In the genomic region with DNA sequence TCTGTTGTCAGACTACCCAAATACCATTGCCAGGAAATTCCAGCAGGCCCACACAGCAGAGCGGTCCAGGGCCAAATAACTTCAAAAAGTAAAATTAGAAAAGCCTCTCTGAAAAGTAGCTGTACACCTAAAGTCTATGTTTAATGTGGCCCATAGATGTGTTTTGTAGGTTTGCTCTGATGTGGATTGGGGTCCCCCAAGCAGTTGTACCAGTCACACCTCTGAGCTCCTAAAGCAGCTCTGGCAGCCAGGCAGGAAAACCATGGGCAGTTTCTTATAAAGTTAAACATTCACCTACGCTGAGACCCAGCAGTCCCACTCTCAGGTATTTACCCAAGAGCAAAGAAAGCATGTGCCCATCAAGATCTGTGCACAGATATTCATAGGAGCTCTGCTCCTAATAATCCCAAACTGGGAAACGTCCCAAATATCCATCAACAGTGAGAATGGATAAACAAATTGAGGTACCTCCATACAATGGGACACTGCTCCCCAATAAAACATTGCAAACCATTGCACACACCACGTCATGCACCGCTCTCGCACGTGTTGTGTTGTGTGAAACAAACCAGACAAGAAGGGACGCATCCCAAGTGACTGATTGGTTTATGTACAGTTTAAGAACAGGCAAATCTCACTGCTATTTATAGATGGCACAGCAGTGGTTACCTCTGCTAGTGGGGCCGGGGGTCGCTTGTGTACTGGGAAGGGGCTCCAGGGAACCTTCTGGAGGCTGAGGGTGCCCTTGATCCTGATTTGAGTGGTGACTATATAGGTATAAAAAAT, we compare ENCODE assay signal across 8 cellular contexts. TPM values are rescaled to one million over a fixed set of nuclear protein-coding genes. Genes with fewer than 3 reads are reported as not detected.
A peak's percentile ranks its signal among the peaks of the same experiment; 100 is the strongest.
DNase-seq lines count a peak whose midpoint lies in the region; ATAC-seq and TF ChIP-seq lines count a peak whose summit lies in the region.

No MANE protein-coding gene starts in this region.

- H3K9me3 ChIP-seq in NT2/D1 (ENCODE audit: insufficient read depth, low read length): no peaks in the 10 kb centered on the region
- no peaks in the 10 kb centered on the region for H3K9me3 ChIP-seq in thoracic aorta

- peaks cover 23% of the 10 kb centered on the region for H3K4me1 Mint-ChIP-seq in activated CD8-positive, alpha-beta memory T cell treated with anti-CD3 and anti-CD28 coated beads, Interleukin-2, amount 10 ng/mL, durations not matched to agents 7 days and 5 days

- CTCF ChIA-PET in activated CD8-positive, alpha-beta memory T cell treated with anti-CD3 and anti-CD28 coated beads, Interleukin-2, amount 10 ng/mL, durations not matched to agents 7 days and 5 days (lab: Charles Lee): interaction anchor here (1.0 to 3.0 kb wide), 13 partner anchors 13 to 339 kb away, joined by 3 to 21 read pairs (median 5); a partner anchor contains a TSS
- CTCF ChIA-PET in HEK293T (lab: Yijun Ruan, JAX): interaction anchor here (0.5 kb wide), 1 partner anchor 26 kb away, joined by 3 read pairs; no protein-coding TSS in a partner anchor

- TF ChIP-seq CTCF in thoracic aorta (IDR thresholded peaks at IDR 0.05): no peak

- peak; percentile 12 for ATAC-seq in activated CD8-positive, alpha-beta memory T cell treated with anti-CD3 and anti-CD28 coated beads, Interleukin-2, amount 10 ng/mL, durations not matched to agents 7 days and 5 days
- ATAC-seq in left cardiac atrium (peak; percentile 29 to 56), thoracic aorta (ENCODE audit: insufficient number of reproducible peaks, low FRiP score, low read depth) (no peak), HG03565 (IDR thresholded peaks at IDR 0.05; ENCODE audit: unreplicated experiment) (no peak)

- H3K9ac ChIP-seq in NT2/D1 (ENCODE audit: insufficient read length, low read depth): peak overlapping the region; percentile 33

- H3K27me3 ChIP-seq in NT2/D1 (ENCODE audit: insufficient read depth, insufficient read length): no peaks in the 10 kb centered on the region
- no peaks in the 10 kb centered on the region for H3K27me3 ChIP-seq in thoracic aorta (replicated peaks; ENCODE audit: insufficient read depth)

- DNase-seq in activated CD8-positive, alpha-beta memory T cell treated with anti-CD3 and anti-CD28 coated beads, Interleukin-2, amount 10 ng/mL, durations not matched to agents 7 days and 5 days: no peak
- no peak for DNase-seq in activated CD8-positive, alpha-beta memory T cell treated with anti-CD3 and anti-CD28 coated beads, Interleukin-2, amount 50 U/mL, for 48 hours
- DNase-seq in NT2/D1 (ENCODE audit: low read depth, low spot score) (no peak), left cardiac atrium (no peak), thoracic aorta (ENCODE audit: low spot score) (no peak), HEK293T (ENCODE audit: extremely low spot score) (no peak), SK-N-DZ (ENCODE audit: low spot score) (no peak)

- intact Hi-C loops in left cardiac atrium (cut with DNase I): no loop called here

- H3K4me3 ChIP-seq in NT2/D1 (ENCODE audit: insufficient read length, low read depth) (no peak overlapping the region), thoracic aorta (peak overlapping the region; percentile 61)

- no peaks in the 10 kb centered on the region for H3K9me3 Mint-ChIP-seq in activated CD8-positive, alpha-beta memory T cell treated with anti-CD3 and anti-CD28 coated beads, Interleukin-2, amount 10 ng/mL, durations not matched to agents 7 days and 5 days (ENCODE audit: low read depth)

- POLR2A ChIA-PET in HEK293T (lab: Yijun Ruan, JAX): interaction anchor here (0.9 to 1.6 kb wide), 2 partner anchors 40 to 41 kb away, joined by 3 to 4 read pairs; a partner anchor contains a TSS

- H3K27me3 Mint-ChIP-seq in activated CD8-positive, alpha-beta memory T cell treated with anti-CD3 and anti-CD28 coated beads, Interleukin-2, amount 10 ng/mL, durations not matched to agents 7 days and 5 days: peaks cover 46% of the 10 kb centered on the region

- H3K4me1 ChIP-seq in NT2/D1 (ENCODE audit: insufficient read depth, insufficient read length) (peaks cover 9% of the 10 kb centered on the region), thoracic aorta (ENCODE audit: control insufficient read depth in 1 of 2, low read depth in 2 of 2) (peaks cover 6 to 26% of the 10 kb centered on the region in 2 donors)

- no peak overlapping the region for H3K27ac ChIP-seq in thoracic aorta

- peak overlapping the region; percentile 43 for H3K4me3 Mint-ChIP-seq in activated CD8-positive, alpha-beta memory T cell treated with anti-CD3 and anti-CD28 coated beads, Interleukin-2, amount 10 ng/mL, durations not matched to agents 7 days and 5 days

- no peak overlapping the region for H3K27ac Mint-ChIP-seq in activated CD8-positive, alpha-beta memory T cell treated with anti-CD3 and anti-CD28 coated beads, Interleukin-2, amount 10 ng/mL, durations not matched to agents 7 days and 5 days

- peaks cover 1% of the 10 kb centered on the region for H3K36me3 Mint-ChIP-seq in activated CD8-positive, alpha-beta memory T cell treated with anti-CD3 and anti-CD28 coated beads, Interleukin-2, amount 10 ng/mL, durations not matched to agents 7 days and 5 days

- H3K36me3 ChIP-seq in NT2/D1 (ENCODE audit: insufficient read depth, insufficient read length, low read length): no peaks in the 10 kb centered on the region
- no peaks in the 10 kb centered on the region for H3K36me3 ChIP-seq in thoracic aorta

TF ChIP-seq in HEK293T, 16 proteins besides CTCF, POLR2A, EP300 and RAD21:
- TF ChIP-seq FOXK2 (IDR thresholded peaks at IDR 0.05) (no peak), ZNF384 (IDR thresholded peaks at IDR 0.05) (no peak), HDGF (IDR thresholded peaks at IDR 0.05; ENCODE audit: borderline replicate concordance) (no peak), BHLHE40 (IDR thresholded peaks at IDR 0.05; ENCODE audit: borderline replicate concordance) (no peak), FOXM1 (IDR thresholded peaks at IDR 0.05; ENCODE audit: borderline replicate concordance) (no peak), L3MBTL2 (conservative IDR thresholded peaks at IDR 0.05) (no peak), NFRKB (IDR thresholded peaks at IDR 0.05) (no peak), ARNT (IDR thresholded peaks at IDR 0.05) (no peak), CTBP1 (IDR thresholded peaks at IDR 0.05; ENCODE audit: borderline replicate concordance) (no peak)
- TF ChIP-seq, protein P1, sequence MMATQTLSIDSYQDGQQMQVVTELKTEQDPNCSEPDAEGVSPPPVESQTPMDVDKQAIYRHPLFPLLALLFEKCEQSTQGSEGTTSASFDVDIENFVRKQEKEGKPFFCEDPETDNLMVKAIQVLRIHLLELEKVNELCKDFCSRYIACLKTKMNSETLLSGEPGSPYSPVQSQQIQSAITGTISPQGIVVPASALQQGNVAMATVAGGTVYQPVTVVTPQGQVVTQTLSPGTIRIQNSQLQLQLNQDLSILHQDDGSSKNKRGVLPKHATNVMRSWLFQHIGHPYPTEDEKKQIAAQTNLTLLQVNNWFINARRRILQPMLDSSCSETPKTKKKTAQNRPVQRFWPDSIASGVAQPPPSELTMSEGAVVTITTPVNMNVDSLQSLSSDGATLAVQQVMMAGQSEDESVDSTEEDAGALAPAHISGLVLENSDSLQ (IDR thresholded peaks at IDR 0.05): no peak
TF ChIP-seq in HEK293T: peak in this region for 0.

RNA-seq across cellular contexts. Expression of a gene that starts 15.8 kb away (rescaled TPM):
- total RNA-seq in activated CD8-positive, alpha-beta memory T cell treated with anti-CD3 and anti-CD28 coated beads, Interleukin-2, amount 10 ng/mL, durations not matched to agents 7 days and 5 days: not detected
- total RNA-seq in left cardiac atrium: not detected
- total RNA-seq in thoracic aorta: not detected
- not detected in 2 replicates for polyA plus RNA-seq in SK-N-DZ (2014; cell fraction: cytosol; rRNA removed)
- polyA plus RNA-seq in SK-N-DZ (2014; cell fraction: nucleus; rRNA removed): not detected in 2 replicates

RNA-seq across cellular contexts. Expression of a gene that starts 20.6 kb away (rescaled TPM):
- not detected for total RNA-seq in activated CD8-positive, alpha-beta memory T cell treated with anti-CD3 and anti-CD28 coated beads, Interleukin-2, amount 10 ng/mL, durations not matched to agents 7 days and 5 days
- total RNA-seq in left cardiac atrium (not detected), thoracic aorta (not detected)
- not detected in 2 replicates for polyA plus RNA-seq in SK-N-DZ (2014; cell fraction: cytosol; rRNA removed)
- not detected in 2 replicates for polyA plus RNA-seq in SK-N-DZ (2014; cell fraction: nucleus; rRNA removed)

RNA-seq across cellular contexts. Expression of a gene that starts 23.5 kb away (rescaled TPM):
- total RNA-seq in activated CD8-positive, alpha-beta memory T cell treated with anti-CD3 and anti-CD28 coated beads, Interleukin-2, amount 10 ng/mL, durations not matched to agents 7 days and 5 days: not detected
- total RNA-seq in left cardiac atrium (not detected), thoracic aorta (not detected)
- polyA plus RNA-seq in SK-N-DZ (2014; cell fraction: cytosol; rRNA removed): not detected in 2 replicates
- polyA plus RNA-seq in SK-N-DZ (2014; cell fraction: nucleus; rRNA removed): not detected in 2 replicates

RNA-seq across cellular contexts. Expression of a gene that starts 27.8 kb away (rescaled TPM):
- not detected for total RNA-seq in activated CD8-positive, alpha-beta memory T cell treated with anti-CD3 and anti-CD28 coated beads, Interleukin-2, amount 10 ng/mL, durations not matched to agents 7 days and 5 days
- total RNA-seq in left cardiac atrium (not detected), thoracic aorta (not detected)
- not detected in 2 replicates for polyA plus RNA-seq in SK-N-DZ (2014; cell fraction: cytosol; rRNA removed)
- not detected in 2 replicates for polyA plus RNA-seq in SK-N-DZ (2014; cell fraction: nucleus; rRNA removed)

RNA-seq across cellular contexts. Expression of a gene that starts 40.9 kb away (rescaled TPM):
- 100 to 1,000 TPM; 158 to 200 TPM for total RNA-seq in activated CD8-positive, alpha-beta memory T cell treated with anti-CD3 and anti-CD28 coated beads, Interleukin-2, amount 10 ng/mL, durations not matched to agents 7 days and 5 days
- 1 to 10 TPM; 5.8 to 8.8 TPM for total RNA-seq in left cardiac atrium
- 10 to 100 TPM; 16.9 to 22.6 TPM for total RNA-seq in thoracic aorta
- polyA plus RNA-seq in SK-N-DZ (2014; cell fraction: cytosol; rRNA removed): 0.35 TPM in 1 of 2 replicates, not detected in the other
- 0.79 and 1.2 TPM in 2 replicates for polyA plus RNA-seq in SK-N-DZ (2014; cell fraction: nucleus; rRNA removed)

Comparison
In these comparisons a context has a peak if more than half of its experiments do, and no peak if none do; other contexts are left out.
1. ATAC-seq: peak in activated CD8-positive, alpha-beta memory T cell treated with anti-CD3 and anti-CD28 coated beads, Interleukin-2, amount 10 ng/mL, durations not matched to agents 7 days and 5 days (single experiment) and left cardiac atrium (2 of 2); none in thoracic aorta (single experiment) and HG03565 (single experiment).